ENCODE assay signal across 1 cellular context in the genomic region with DNA sequence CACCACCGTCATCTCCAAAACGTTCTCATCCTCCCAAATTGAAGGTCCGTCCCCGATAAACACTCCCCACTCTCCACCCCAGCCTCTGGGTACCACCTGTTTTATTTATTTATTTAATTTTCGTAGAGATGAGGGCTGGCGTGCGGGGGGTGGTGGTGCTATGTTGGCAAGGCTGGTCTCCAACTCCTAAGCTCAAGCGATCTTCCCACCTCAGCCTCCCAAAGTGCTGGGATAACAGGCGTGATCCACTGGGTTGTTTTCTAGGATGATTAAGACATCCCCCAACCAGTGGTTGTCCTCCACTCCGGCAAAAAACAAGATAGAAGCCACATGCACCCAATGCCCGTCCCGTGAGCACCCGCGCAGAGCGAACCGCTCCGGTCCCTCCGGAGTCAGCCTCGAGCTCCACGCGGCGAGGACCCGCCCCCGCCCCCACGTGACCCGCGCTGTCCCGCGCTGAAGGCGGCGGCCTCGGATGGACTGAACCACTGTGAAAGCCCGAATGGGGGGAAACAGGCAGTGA.
A peak's percentile ranks its signal among the peaks of the same experiment; 100 is the strongest.
TF ChIP-seq lines count a peak whose summit lies in the region.

No MANE protein-coding gene starts in this region.

TF ChIP-seq in HEK293, 187 proteins besides CTCF, POLR2A, EP300 and RAD21 (continued from another document and continues in another):
- TF ChIP-seq, protein P1, sequence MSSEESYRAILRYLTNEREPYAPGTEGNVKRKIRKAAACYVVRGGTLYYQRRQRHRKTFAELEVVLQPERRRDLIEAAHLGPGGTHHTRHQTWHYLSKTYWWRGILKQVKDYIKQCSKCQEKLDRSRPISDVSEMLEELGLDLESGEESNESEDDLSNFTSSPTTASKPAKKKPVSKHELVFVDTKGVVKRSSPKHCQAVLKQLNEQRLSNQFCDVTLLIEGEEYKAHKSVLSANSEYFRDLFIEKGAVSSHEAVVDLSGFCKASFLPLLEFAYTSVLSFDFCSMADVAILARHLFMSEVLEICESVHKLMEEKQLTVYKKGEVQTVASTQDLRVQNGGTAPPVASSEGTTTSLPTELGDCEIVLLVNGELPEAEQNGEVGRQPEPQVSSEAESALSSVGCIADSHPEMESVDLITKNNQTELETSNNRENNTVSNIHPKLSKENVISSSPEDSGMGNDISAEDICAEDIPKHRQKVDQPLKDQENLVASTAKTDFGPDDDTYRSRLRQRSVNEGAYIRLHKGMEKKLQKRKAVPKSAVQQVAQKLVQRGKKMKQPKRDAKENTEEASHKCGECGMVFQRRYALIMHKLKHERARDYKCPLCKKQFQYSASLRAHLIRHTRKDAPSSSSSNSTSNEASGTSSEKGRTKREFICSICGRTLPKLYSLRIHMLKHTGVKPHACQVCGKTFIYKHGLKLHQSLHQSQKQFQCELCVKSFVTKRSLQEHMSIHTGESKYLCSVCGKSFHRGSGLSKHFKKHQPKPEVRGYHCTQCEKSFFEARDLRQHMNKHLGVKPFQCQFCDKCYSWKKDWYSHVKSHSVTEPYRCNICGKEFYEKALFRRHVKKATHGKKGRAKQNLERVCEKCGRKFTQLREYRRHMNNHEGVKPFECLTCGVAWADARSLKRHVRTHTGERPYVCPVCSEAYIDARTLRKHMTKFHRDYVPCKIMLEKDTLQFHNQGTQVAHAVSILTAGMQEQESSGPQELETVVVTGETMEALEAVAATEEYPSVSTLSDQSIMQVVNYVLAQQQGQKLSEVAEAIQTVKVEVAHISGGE (tag by site-specific recombination; conservative IDR thresholded peaks at IDR 0.05; ENCODE audit: low read depth) = peak; percentile 44; the same call in 1 of the 2 replicates
- TF ChIP-seq PATZ1 (tag by site-specific recombination; IDR thresholded peaks at IDR 0.05) (peak; percentile 53), MEIS1 (CRISPR knock-in tag; IDR thresholded peaks at IDR 0.05; ENCODE audit: borderline replicate concordance) (no peak), ZNF239 (tag by site-specific recombination; IDR thresholded peaks at IDR 0.05) (no peak), ZNF639 (tag by site-specific recombination; IDR thresholded peaks at IDR 0.05) (no peak), ZNF626 (tag by site-specific recombination; IDR thresholded peaks at IDR 0.05) (no peak), ZNF223 (tag by site-specific recombination; IDR thresholded peaks at IDR 0.05) (no peak), SETDB1 (IDR thresholded peaks at IDR 0.05; ENCODE audit: insufficient read length, low read length) (no peak), ZBTB20 (tag by site-specific recombination; IDR thresholded peaks at IDR 0.05) (0 out of 2 replicates have a peak, but pooled peaks have one; percentile 17), ZNF555 (tag by site-specific recombination; conservative IDR thresholded peaks at IDR 0.05) (no peak), PRDM4 (tag by site-specific recombination; IDR thresholded peaks at IDR 0.05) (no peak), ZSCAN30 (tag by site-specific recombination; IDR thresholded peaks at IDR 0.05) (peak; percentile 21; the same call in 1 of the 2 replicates), ZNF146 (tag by site-specific recombination; IDR thresholded peaks at IDR 0.05) (no peak), ZNF518A (tag by site-specific recombination; conservative IDR thresholded peaks at IDR 0.05; ENCODE audit: low read depth) (no peak), SCRT1 (tag by site-specific recombination; IDR thresholded peaks at IDR 0.05; ENCODE audit: borderline replicate concordance) (no peak), SCRT2 (tag by site-specific recombination; IDR thresholded peaks at IDR 0.05) (no peak), ZNF341 (tag by site-specific recombination; IDR thresholded peaks at IDR 0.05; ENCODE audit: low read depth) (peak; percentile 81), KLF10 (tag by site-specific recombination; IDR thresholded peaks at IDR 0.05) (peak; percentile 54; the same call in 1 of the 2 replicates), IKZF3 (tag by site-specific recombination; IDR thresholded peaks at IDR 0.05) (no peak), ZNF76 (tag by site-specific recombination; IDR thresholded peaks at IDR 0.05; ENCODE audit: borderline replicate concordance, low read depth) (no peak), INSM2 (tag by site-specific recombination; IDR thresholded peaks at IDR 0.05) (no peak), KLF9 (tag by site-specific recombination; IDR thresholded peaks at IDR 0.05; ENCODE audit: low read depth) (peak; percentile 78), HOXC10 (CRISPR knock-in tag; IDR thresholded peaks at IDR 0.05) (0 out of 2 replicates have a peak, but pooled peaks have one; percentile 57), KLF16 (tag by site-specific recombination; IDR thresholded peaks at IDR 0.05) (peak; percentile 74; the same call in 1 of the 2 replicates), ZNF155 (tag by site-specific recombination; IDR thresholded peaks at IDR 0.05) (no peak), ZEB2 (tag by site-specific recombination; IDR thresholded peaks at IDR 0.05) (peak; percentile 60; the same call in 1 of the 2 replicates)
- TF ChIP-seq, protein P2, sequence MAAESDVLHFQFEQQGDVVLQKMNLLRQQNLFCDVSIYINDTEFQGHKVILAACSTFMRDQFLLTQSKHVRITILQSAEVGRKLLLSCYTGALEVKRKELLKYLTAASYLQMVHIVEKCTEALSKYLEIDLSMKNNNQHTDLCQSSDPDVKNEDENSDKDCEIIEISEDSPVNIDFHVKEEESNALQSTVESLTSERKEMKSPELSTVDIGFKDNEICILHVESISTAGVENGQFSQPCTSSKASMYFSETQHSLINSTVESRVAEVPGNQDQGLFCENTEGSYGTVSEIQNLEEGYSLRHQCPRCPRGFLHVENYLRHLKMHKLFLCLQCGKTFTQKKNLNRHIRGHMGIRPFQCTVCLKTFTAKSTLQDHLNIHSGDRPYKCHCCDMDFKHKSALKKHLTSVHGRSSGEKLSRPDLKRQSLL (tag by site-specific recombination; IDR thresholded peaks at IDR 0.05) = peak; percentile 47; the same call in 1 of the 2 replicates
- TF ChIP-seq, protein P3, sequence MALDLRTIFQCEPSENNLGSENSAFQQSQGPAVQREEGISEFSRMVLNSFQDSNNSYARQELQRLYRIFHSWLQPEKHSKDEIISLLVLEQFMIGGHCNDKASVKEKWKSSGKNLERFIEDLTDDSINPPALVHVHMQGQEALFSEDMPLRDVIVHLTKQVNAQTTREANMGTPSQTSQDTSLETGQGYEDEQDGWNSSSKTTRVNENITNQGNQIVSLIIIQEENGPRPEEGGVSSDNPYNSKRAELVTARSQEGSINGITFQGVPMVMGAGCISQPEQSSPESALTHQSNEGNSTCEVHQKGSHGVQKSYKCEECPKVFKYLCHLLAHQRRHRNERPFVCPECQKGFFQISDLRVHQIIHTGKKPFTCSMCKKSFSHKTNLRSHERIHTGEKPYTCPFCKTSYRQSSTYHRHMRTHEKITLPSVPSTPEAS (tag by site-specific recombination; IDR thresholded peaks at IDR 0.05) = 0 out of 2 replicates have a peak, but pooled peaks have one; percentile 6
- TF ChIP-seq, protein P4, sequence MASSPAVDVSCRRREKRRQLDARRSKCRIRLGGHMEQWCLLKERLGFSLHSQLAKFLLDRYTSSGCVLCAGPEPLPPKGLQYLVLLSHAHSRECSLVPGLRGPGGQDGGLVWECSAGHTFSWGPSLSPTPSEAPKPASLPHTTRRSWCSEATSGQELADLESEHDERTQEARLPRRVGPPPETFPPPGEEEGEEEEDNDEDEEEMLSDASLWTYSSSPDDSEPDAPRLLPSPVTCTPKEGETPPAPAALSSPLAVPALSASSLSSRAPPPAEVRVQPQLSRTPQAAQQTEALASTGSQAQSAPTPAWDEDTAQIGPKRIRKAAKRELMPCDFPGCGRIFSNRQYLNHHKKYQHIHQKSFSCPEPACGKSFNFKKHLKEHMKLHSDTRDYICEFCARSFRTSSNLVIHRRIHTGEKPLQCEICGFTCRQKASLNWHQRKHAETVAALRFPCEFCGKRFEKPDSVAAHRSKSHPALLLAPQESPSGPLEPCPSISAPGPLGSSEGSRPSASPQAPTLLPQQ (tag by site-specific recombination; IDR thresholded peaks at IDR 0.05) = peak; percentile 59; the same call in 1 of the 2 replicates
